Comparison of ENCODE assay signal across 25 cellular contexts in genomic region chr4:99843413-99843812, GRCh38. TPM values are rescaled to one million over a fixed set of nuclear protein-coding genes. Genes with fewer than 3 reads are reported as not detected.
"Had no signal": no experiment of that assay in that cellular context is flagged by ENCODE, and none has a peak within 500 bp of the region (broad histone marks: within the 10 kb centered on the region; RNA-seq: fewer than 3 reads in every experiment).

No MANE protein-coding gene starts in this region.

- H3K27ac Mint-ChIP-seq: activated CD8-positive, alpha-beta T cell treated with anti-CD3 and anti-CD28 coated beads for 36 hours; effector memory CD8-positive, alpha-beta T cell; progenitor cell of endocrine pancreas had no signal

- H3K4me3 Mint-ChIP-seq: activated CD8-positive, alpha-beta memory T cell treated with anti-CD3 and anti-CD28 coated beads, Interleukin-2, amount 10 ng/mL, durations not matched to agents 7 days and 5 days; activated CD8-positive, alpha-beta T cell treated with anti-CD3 and anti-CD28 coated beads for 36 hours; effector memory CD8-positive, alpha-beta T cell had no signal

- H3K36me3 ChIP-seq: brain microvascular endothelial cell, colonic mucosa, lower lobe of right lung, sigmoid colon, upper lobe of left lung, WERI-Rb-1 had no signal

- H3K4me1 ChIP-seq: colonic mucosa, upper lobe of left lung had no signal

- H3K27me3 ChIP-seq: brain microvascular endothelial cell, colonic mucosa, dorsolateral prefrontal cortex, sigmoid colon, upper lobe of left lung had no signal

- H3K9me3 Mint-ChIP-seq: activated CD8-positive, alpha-beta T cell treated with anti-CD3 and anti-CD28 coated beads for 36 hours; effector memory CD8-positive, alpha-beta T cell had no signal

- H3K4me3 ChIP-seq: colonic mucosa, dorsolateral prefrontal cortex, lower lobe of right lung, mucosa of descending colon, sigmoid colon, upper lobe of left lung had no signal

- H3K27me3 Mint-ChIP-seq: activated CD8-positive, alpha-beta memory T cell treated with anti-CD3 and anti-CD28 coated beads, Interleukin-2, amount 10 ng/mL, durations not matched to agents 7 days and 5 days; activated CD8-positive, alpha-beta T cell treated with anti-CD3 and anti-CD28 coated beads for 36 hours; effector memory CD8-positive, alpha-beta T cell; progenitor cell of endocrine pancreas had no signal

- H3K9me3 ChIP-seq: colonic mucosa, lower lobe of right lung, mucosa of descending colon, sigmoid colon, upper lobe of left lung had no signal

- DNase-seq: activated CD4-positive, alpha-beta T cell treated with anti-CD3 and anti-CD28 coated beads for 1 hour; activated CD8-positive, alpha-beta memory T cell treated with anti-CD3 and anti-CD28 coated beads, Interleukin-2, amount 10 ng/mL, durations not matched to agents 7 days and 5 days; activated CD8-positive, alpha-beta T cell treated with anti-CD3 and anti-CD28 coated beads for 36 hours; activated gamma-delta T cell treated with Interleukin-2 at 50 U/mL for 16 hours; activated T-cell treated with anti-CD3 and anti-CD28 coated beads for 4 hours; aorta; brain microvascular endothelial cell; colonic mucosa; dorsolateral prefrontal cortex; effector memory CD8-positive, alpha-beta T cell; foreskin melanocyte; kidney; lower lobe of right lung; mesendoderm; mucosa of descending colon; retina; sigmoid colon; stimulated activated CD4-positive, alpha-beta T cell treated with anti-CD3 and anti-CD28 coated beads, Interleukin-2, amount 100 ng/mL, for 48 hours; stimulated activated CD8-positive, alpha-beta memory T cell treated with anti-CD3 and anti-CD28 coated beads, Interleukin-4, amount 100 ng/mL, for 48 hours; stimulated activated naive CD4-positive, alpha-beta T cell treated with Interleukin-2 at 50 U/mL for 16 hours; WERI-Rb-1 had no signal

- H3K27ac ChIP-seq: brain microvascular endothelial cell, colonic mucosa, dorsolateral prefrontal cortex, lower lobe of right lung, sigmoid colon, upper lobe of left lung, WERI-Rb-1 had no signal

RNA-seq across cellular contexts. Expression of gene DAPP1, which starts 26.8 kb away (rescaled TPM):
- total RNA-seq: endothelial cell of umbilical vein had no signal
- polyA plus RNA-seq: endothelial cell of umbilical vein, neural cell had no signal
